In genomic region chr5:39172593-39172992, GRCh38 we compare ENCODE assay signal across 1 cellular context.
TF ChIP-seq lines count a peak whose summit lies in the region.

No MANE protein-coding gene starts in this region.

TF ChIP-seq in GM23338, 12 proteins besides CTCF, POLR2A, EP300 and RAD21 (continued from another document):
- TF ChIP-seq NANOG (IDR thresholded peaks at IDR 0.05; ENCODE audit: borderline replicate concordance) = no peak
